ENCODE assay signal across 11 cellular contexts in genomic region chr14:28767851-28768548, GRCh38. TPM values are rescaled to one million over a fixed set of nuclear protein-coding genes. Genes with fewer than 3 reads are reported as not detected.
A peak's percentile ranks its signal among the peaks of the same experiment; 100 is the strongest.
DNase-seq lines count a peak whose midpoint lies in the region; ATAC-seq and TF ChIP-seq lines count a peak whose summit lies in the region.
"Had no signal": no experiment of that assay in that cellular context is flagged by ENCODE, and none has a peak within 500 bp of the region (broad histone marks: within the 10 kb centered on the region; RNA-seq: fewer than 3 reads in every experiment).

No MANE protein-coding gene starts in this region.

- H3K4me1 ChIP-seq in IMR-90 (ENCODE audit: control insufficient read depth, insufficient read depth, low read length) = no peaks in the 10 kb centered on the region; the same call in 1 of the 2 replicates

- peaks cover 17% of the 10 kb centered on the region for H3K9me3 ChIP-seq in IMR-90 (ENCODE audit: control insufficient read depth, insufficient read depth, low read length)

- no peak overlapping the region for H4K5ac ChIP-seq in IMR-90 (ENCODE audit: low read depth, low read length)

- peaks cover 16 to 20% (median 18%) of the 10 kb centered on the region in 3 donors for H3K4me1 Mint-ChIP-seq in naive B cell

- no peak overlapping the region for H3K4ac ChIP-seq in IMR-90 (ENCODE audit: low read depth, low read length)

- no peak for TF ChIP-seq POLR2A in IMR-90 (IDR thresholded peaks at IDR 0.05; ENCODE audit: low read depth, low read length)

- H3K18ac ChIP-seq in IMR-90 (ENCODE audit: low read depth, low read length) = no peak overlapping the region

- H3K56ac ChIP-seq in IMR-90 (ENCODE audit: extremely low read depth, insufficient read depth, low read length) = no peak overlapping the region

- H3K4me2 ChIP-seq in IMR-90 (ENCODE audit: low read depth, low read length) = no peak overlapping the region

- H2BK20ac ChIP-seq in IMR-90 (ENCODE audit: low read depth, low read length) = no peak overlapping the region

- no peak overlapping the region for H2AK5ac ChIP-seq in IMR-90 (ENCODE audit: low read depth, low read length)

- H4K20me1 ChIP-seq in IMR-90 (ENCODE audit: insufficient read depth, low read length) = no peaks in the 10 kb centered on the region

- H2AK9ac ChIP-seq in IMR-90 (replicated peaks; ENCODE audit: low read depth, low read length, poor library complexity) = no peak overlapping the region

- intact Hi-C loops in IMR-90 (cut with micrococcal nuclease) = no loop called here

- 4% methylated on average over 34 of the region's 65 CpGs; no CpG with 5 or more reads in 1 of the 2 experiments for WGBS in IMR-90 (ENCODE audit: extremely low coverage in 2 of 2, insufficient read length in 1 of 2), 2 experiments

- peak overlapping the region; percentile 72 for H2AFZ ChIP-seq in IMR-90 (replicated peaks; ENCODE audit: low read length, poor library complexity)

- H3K9me1 ChIP-seq in IMR-90 (ENCODE audit: insufficient read depth, low read length) = no peaks in the 10 kb centered on the region

- no peak for TF ChIP-seq CTCF in IMR-90 (conservative IDR thresholded peaks at IDR 0.05; ENCODE audit: low read depth, low read length)

- H3K23ac ChIP-seq in IMR-90 (ENCODE audit: low read depth, low read length) = no peak overlapping the region

- TF ChIP-seq RAD21 in IMR-90 (IDR thresholded peaks at IDR 0.05; ENCODE audit: low read length) = no peak

- in situ Hi-C loops in IMR-90 (cut with MboI; ENCODE audit: low sequenced_read_pairs) = loop anchor here (25.0 kb wide), 1 partner anchor 1244 kb away; no protein-coding TSS in a partner anchor

- H3K79me1 ChIP-seq in IMR-90 (ENCODE audit: low read depth in 1 of 2, low read length in 2 of 2) = no peaks in the 10 kb centered on the region

- H3K4me3 ChIP-seq in IMR-90 (ENCODE audit: insufficient read depth, low read depth, low read length) = no peak overlapping the region

- DNase-seq in DMS79 treated with DMSO at 0.1 percent for 48 hours (lab: John Stamatoyannopoulos, UW) = peak; percentile 83
- DNase-seq in IMR-90 = no peak
- peak in 16 of 61 donors; percentile 24 to 70 (median 50) for DNase-seq in caudate nucleus (lab: John Stamatoyannopoulos, UW)
- DNase-seq in naive B cell = no peak
- no peak for DNase-seq in NCI-H1092 (lab: John Stamatoyannopoulos, UW)
- no peak for DNase-seq in germinal center (ENCODE audit: low spot score)
- DNase-seq in RKO (ENCODE audit: low spot score) = no peak
- DNase-seq: GOT3 had no signal

- POLR2A ChIA-PET in IMR-90 (lab: Charles Lee; ENCODE audit: unreplicated experiment) = no interaction called here

- ATAC-seq in IMR-90 (ENCODE audit: low read depth) (no peak), naive B cell (ENCODE audit: low read depth in 2 of 2) (no peak), HG03025 (IDR thresholded peaks at IDR 0.05; ENCODE audit: low FRiP score, unreplicated experiment) (no peak)
- ATAC-seq: Right ventricle myocardium inferior; stimulated activated memory B cell treated with anti-CD40 and anti-IgM and Interleukin-4, amounts not matched to agents 10 μg/mL and 1 μg/mL and 100 μg/mL, for 72 hours had no signal

- H4K91ac ChIP-seq in IMR-90 (ENCODE audit: insufficient read depth, low read depth, low read length) = no peak overlapping the region

- H3K36me3 ChIP-seq in IMR-90 (ENCODE audit: control insufficient read depth, insufficient read depth, low read length) = no peaks in the 10 kb centered on the region

- H4K8ac ChIP-seq in IMR-90 (ENCODE audit: low read depth in 2 of 2, low read length in 2 of 2) = no peak overlapping the region

- CTCF ChIA-PET in IMR-90 (lab: Yijun Ruan, JAX) = no interaction called here

- H3K36me3 Mint-ChIP-seq in naive B cell = peaks cover 0 to 15% of the 10 kb centered on the region in 2 donors

- H3K27me3 Mint-ChIP-seq in naive B cell = peaks cover 59 to 75% (median 65%) of the 10 kb centered on the region in 3 donors

- no TSS peak for BruUV-seq in IMR-90 (replicated peaks; lab: Mats Ljungman, UMichigan)

- no peak overlapping the region for H2BK5ac ChIP-seq in IMR-90 (ENCODE audit: low read depth, low read length, poor library complexity, severe bottlenecking)

- peak overlapping the region; percentile 35 to 90 (median 74) for H3K4me3 Mint-ChIP-seq in naive B cell
- H3K4me3 Mint-ChIP-seq: stimulated activated memory B cell treated with anti-CD40 and anti-IgM and Interleukin-4, amounts not matched to agents 10 μg/mL and 1 μg/mL and 100 μg/mL, for 72 hours had no signal

- H3K9me3 Mint-ChIP-seq in naive B cell = peaks cover 3 to 26% (median 8%) of the 10 kb centered on the region in 7 donors

- peaks cover 58% of the 10 kb centered on the region for H3K27me3 ChIP-seq in IMR-90 (ENCODE audit: control insufficient read depth, insufficient read depth, low read length)

- H2BK120ac ChIP-seq in IMR-90 (ENCODE audit: low read depth, low read length) = no peak overlapping the region

- H3K27ac Mint-ChIP-seq in naive B cell = peak overlapping the region in 4 of 6 donors; percentile 42 to 83 (median 60)
- H3K27ac Mint-ChIP-seq: stimulated activated memory B cell treated with anti-CD40 and anti-IgM and Interleukin-4, amounts not matched to agents 10 μg/mL and 1 μg/mL and 100 μg/mL, for 72 hours had no signal

- H3K14ac ChIP-seq in IMR-90 (replicated peaks; ENCODE audit: low read depth, low read length) = no peak overlapping the region

- dilution Hi-C loops in IMR-90 (cut with HindIII; ENCODE audit: low sequenced_read_pairs, unreplicated experiment) = no loop called here

- no peak overlapping the region for H2BK15ac ChIP-seq in IMR-90 (ENCODE audit: low read depth, low read length)

- no peak overlapping the region for H3K27ac ChIP-seq in IMR-90 (ENCODE audit: insufficient read depth, low read length)
- H3K27ac ChIP-seq in caudate nucleus (ENCODE audit: low read depth, low read length) = peak overlapping the region; percentile 91

- H3K9ac ChIP-seq in IMR-90 (ENCODE audit: low read depth, low read length) = no peak overlapping the region

TF ChIP-seq in IMR-90, 13 proteins besides CTCF, POLR2A, EP300 and RAD21:
- no peak for TF ChIP-seq MAZ (IDR thresholded peaks at IDR 0.05; ENCODE audit: borderline replicate concordance, low read depth, low read length)
- no peak for TF ChIP-seq MAFK (IDR thresholded peaks at IDR 0.05; ENCODE audit: low read depth, low read length)
- TF ChIP-seq RFX5 (IDR thresholded peaks at IDR 0.05; ENCODE audit: low read depth, low read length) = no peak
- TF ChIP-seq NFE2L2 (IDR thresholded peaks at IDR 0.05; ENCODE audit: low read depth, low read length) = no peak
- no peak for TF ChIP-seq CHD1 (IDR thresholded peaks at IDR 0.05; ENCODE audit: low read depth, low read length)
- TF ChIP-seq SMC3 (IDR thresholded peaks at IDR 0.05; ENCODE audit: low read depth, low read length) = no peak
- TF ChIP-seq BHLHE40 (IDR thresholded peaks at IDR 0.05; ENCODE audit: low read depth, low read length) = no peak
- TF ChIP-seq RCOR1 (IDR thresholded peaks at IDR 0.05; ENCODE audit: insufficient replicate concordance, low read length) = no peak
- TF ChIP-seq FOS (IDR thresholded peaks at IDR 0.05; ENCODE audit: low read depth, low read length) = no peak
- TF ChIP-seq USF2 (IDR thresholded peaks at IDR 0.05; ENCODE audit: low read depth, low read length) = no peak
- no peak for TF ChIP-seq ELK1 (IDR thresholded peaks at IDR 0.05; ENCODE audit: borderline replicate concordance, low read depth, low read length)
- TF ChIP-seq CEBPB (IDR thresholded peaks at IDR 0.05; ENCODE audit: low read depth, low read length) = no peak
- TF ChIP-seq MXI1 (IDR thresholded peaks at IDR 0.05; ENCODE audit: borderline replicate concordance, low read depth, low read length) = no peak

RNA-seq across cellular contexts. Expression of gene FOXG1, which starts 1.4 kb away (rescaled TPM):
- not detected in 2 replicates for total RNA-seq in IMR-90 (2012; rRNA removed)
- polyA plus RNA-seq in IMR-90 (2012; rRNA removed) (not detected in 2 replicates), naive B cell (ENCODE audit: low read depth in 6 of 6) (not detected)
- 0.01 TPM in 1 of 2 replicates, not detected in the other for polyA plus RNA-seq in IMR-90 (2012; cell fraction: cytosol; rRNA removed)
- not detected in 2 replicates for polyA plus RNA-seq in IMR-90 (2012; cell fraction: nucleus; rRNA removed; ENCODE audit: low replicate concordance)
- total RNA-seq: Right ventricle myocardium inferior had no signal
